10 cellular contexts compared by ENCODE assay signal in genomic region chr11:71991494-71991893, GRCh38. TPM values are rescaled to one million over a fixed set of nuclear protein-coding genes. Genes with fewer than 3 reads are reported as not detected.
DNase-seq lines count a peak whose midpoint lies in the region; ATAC-seq, FAIRE-seq and TF ChIP-seq lines count a peak whose summit lies in the region.
"Had no signal": no experiment of that assay in that cellular context is flagged by ENCODE, and none has a peak within 500 bp of the region (broad histone marks: within the 10 kb centered on the region; RNA-seq: fewer than 3 reads in every experiment).

No MANE protein-coding gene starts in this region.

- TF ChIP-seq POLR2A in breast epithelium (IDR thresholded peaks at IDR 0.05): no peak

- H3K27me3 Mint-ChIP-seq in effector memory CD8-positive, alpha-beta T cell: no peaks in the 10 kb centered on the region

- no peak overlapping the region for H3K4me3 Mint-ChIP-seq in effector memory CD8-positive, alpha-beta T cell

- H3K4me1 ChIP-seq in breast epithelium: no peaks in the 10 kb centered on the region

- FAIRE-seq in D721Med (lab: Jason Lieb, UNC): no peak

- intact Hi-C loops in breast epithelium (cut with DNase I; ENCODE audit: low total_unique reads): no loop called here

- peaks cover 0 to 4% of the 10 kb centered on the region in 2 donors for H3K4me1 Mint-ChIP-seq in effector memory CD8-positive, alpha-beta T cell (ENCODE audit: low read depth in 2 of 2)

- no peak for TF ChIP-seq CTCF in breast epithelium (IDR thresholded peaks at IDR 0.05)
- no peak for TF ChIP-seq CTCF in D721Med (IDR thresholded peaks at IDR 0.05; ENCODE audit: insufficient read depth, missing control alignments)

- H3K27ac Mint-ChIP-seq in effector memory CD8-positive, alpha-beta T cell: no peak overlapping the region

- no peaks in the 10 kb centered on the region for H3K9me3 ChIP-seq in breast epithelium

- H3K4me3 ChIP-seq in breast epithelium: no peak overlapping the region

- no peaks in the 10 kb centered on the region for H3K9me3 Mint-ChIP-seq in effector memory CD8-positive, alpha-beta T cell

- peak; percentile 58 for ATAC-seq in GM18499 (IDR thresholded peaks at IDR 0.05; ENCODE audit: insufficient read depth, unreplicated experiment)
- peak; percentile 73 for ATAC-seq in GM21447 (IDR thresholded peaks at IDR 0.05; ENCODE audit: unreplicated experiment)
- peak; percentile 84 for ATAC-seq in HG03354 (IDR thresholded peaks at IDR 0.05; ENCODE audit: poor library complexity, severe bottlenecking, unreplicated experiment)
- peak; percentile 36 for ATAC-seq in effector memory CD8-positive, alpha-beta T cell (replicated peaks)

- peaks cover 9% of the 10 kb centered on the region for H3K36me3 Mint-ChIP-seq in effector memory CD8-positive, alpha-beta T cell (ENCODE audit: insufficient read depth)

- no peaks in the 10 kb centered on the region for H3K27me3 ChIP-seq in breast epithelium

- DNase-seq in effector memory CD8-positive, alpha-beta T cell: no peak
- no peak for DNase-seq in HT-29 (ENCODE audit: low spot score)
- no peak for DNase-seq in breast epithelium (ENCODE audit: low spot score in 2 of 2)
- DNase-seq in NCI-H146 treated with DMSO at 0.1 percent for 48 hours (lab: John Stamatoyannopoulos, UW; ENCODE audit: unreplicated experiment): no peak
- DNase-seq in D721Med (ENCODE audit: insufficient read length, low spot score): no peak
- DNase-seq: DMS53 had no signal

- no peaks in the 10 kb centered on the region for H3K36me3 ChIP-seq in breast epithelium

- H3K27ac ChIP-seq in breast epithelium: no peak overlapping the region
- H3K27ac ChIP-seq: VCaP had no signal

RNA-seq across cellular contexts. Expression of gene IL18BP, which starts 7.2 kb away (rescaled TPM):
- 3.4 and 5.8 TPM in 2 replicates for total RNA-seq in HT-29 (2014; rRNA removed; shearing (Covaris generic))
- total RNA-seq in breast epithelium: 10 to 100 TPM in 2 of 3 donors, 1 to 10 TPM in 1; 2.6 to 10.4 (median 10.2) TPM
